1 cellular context compared by ENCODE assay signal in genomic region chr20:40942015-40942414, GRCh38.
A peak's percentile ranks its signal among the peaks of the same experiment; 100 is the strongest.
TF ChIP-seq lines count a peak whose summit lies in the region.

No MANE protein-coding gene starts in this region.

TF ChIP-seq in GM12878, 131 proteins besides CTCF, POLR2A, EP300 and RAD21:
- TF ChIP-seq GATAD2B (conservative IDR thresholded peaks at IDR 0.05; ENCODE audit: low read depth), result no peak
- peak; percentile 90 for TF ChIP-seq SPI1 (IDR thresholded peaks at IDR 0.05; ENCODE audit: borderline replicate concordance, insufficient read depth, low read depth, low read length)
